Comparison of ENCODE assay signal across 11 cellular contexts in genomic region chr21:29360799-29361765, GRCh38.
DNase-seq lines count a peak whose midpoint lies in the region; ATAC-seq and TF ChIP-seq lines count a peak whose summit lies in the region.
"Had no signal": no experiment of that assay in that cellular context is flagged by ENCODE, and none has a peak within 500 bp of the region (broad histone marks: within the 10 kb centered on the region; RNA-seq: fewer than 3 reads in every experiment).

No MANE protein-coding gene starts in this region.

- peak; percentile 29 for TF ChIP-seq CTCF in C4-2B (conservative IDR thresholded peaks at IDR 0.05)
- TF ChIP-seq CTCF in VCaP (conservative IDR thresholded peaks at IDR 0.05), result peak; percentile 77
- peak; percentile 45 for TF ChIP-seq CTCF in kidney epithelial cell (IDR thresholded peaks at IDR 0.05; ENCODE audit: insufficient read depth, low read length, poor library complexity, severe bottlenecking)
- no peak for TF ChIP-seq CTCF in GM10248 (IDR thresholded peaks at IDR 0.05; ENCODE audit: control extremely low read depth, extremely low read depth, low read depth, missing control alignments)

- H3K4me3 ChIP-seq in kidney epithelial cell (ENCODE audit: low read depth, low read length), result no peak overlapping the region
- H3K4me3 ChIP-seq: MG63, testis had no signal

- no peaks in the 10 kb centered on the region for H3K27me3 ChIP-seq in kidney epithelial cell (ENCODE audit: control insufficient read depth, insufficient read depth, low read length)
- H3K27me3 ChIP-seq: MG63, testis had no signal

- ATAC-seq in HG03565 (IDR thresholded peaks at IDR 0.05; ENCODE audit: unreplicated experiment), result no peak
- ATAC-seq in GM21528 (IDR thresholded peaks at IDR 0.05; ENCODE audit: low FRiP score, unreplicated experiment), result no peak

- POLR2A ChIA-PET in GM10248 (lab: Yijun Ruan, JAX), result no interaction called here

- no peaks in the 10 kb centered on the region for H3K36me3 ChIP-seq in kidney epithelial cell (ENCODE audit: control insufficient read depth, insufficient read depth, low read length)

- CTCF ChIA-PET in GM10248 (lab: Yijun Ruan, JAX), result interaction anchor here (1.0 to 4.6 kb wide), 8 partner anchors 10 to 488 kb away, joined by 3 to 39 read pairs (median 4); no protein-coding TSS in a partner anchor

- H3K27ac ChIP-seq in C4-2B, result no peak overlapping the region
- no peak overlapping the region for H3K27ac ChIP-seq in VCaP
- H3K27ac ChIP-seq: testis had no signal

- DNase-seq in HT-29 (ENCODE audit: low spot score) (peak; percentile 24), kidney epithelial cell (ENCODE audit: low read depth) (no peak), GM10248 (ENCODE audit: extremely low spot score) (no peak), putamen (ENCODE audit: low spot score) (no peak)
- DNase-seq: DMS 273 treated with DMSO at 0.1 percent for 48 hours, MG63, testis had no signal
